9 cellular contexts compared by ENCODE assay signal in the genomic region with DNA sequence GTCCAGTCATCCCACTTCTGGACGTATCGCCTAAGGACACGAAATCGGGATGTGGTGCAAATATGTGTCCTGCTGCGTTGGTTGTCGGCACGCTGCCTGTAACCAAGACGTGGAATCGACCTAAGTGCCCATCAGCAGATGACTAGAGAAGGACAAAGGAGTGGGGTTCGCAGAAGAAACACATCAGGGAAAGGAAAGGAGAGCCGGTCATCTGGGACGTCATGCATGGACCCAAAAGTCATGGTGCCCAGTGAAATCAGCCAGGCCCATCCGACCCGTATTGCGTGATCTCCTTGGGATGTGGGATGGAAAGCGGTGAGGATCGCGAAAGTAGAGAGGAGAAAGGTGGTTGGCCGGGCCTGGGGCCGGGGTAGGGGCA. TPM values are rescaled to one million over a fixed set of nuclear protein-coding genes. Genes with fewer than 3 reads are reported as not detected.
DNase-seq lines count a peak whose midpoint lies in the region; ATAC-seq and TF ChIP-seq lines count a peak whose summit lies in the region.
"Not testable (repeated sequence)": the region's sequence is repeated elsewhere in the genome, so short reads cannot be mapped to it uniquely, and the experiment has no call there.
"Had no signal": no experiment of that assay in that cellular context is flagged by ENCODE, and none has a peak within 500 bp of the region (broad histone marks: within the 10 kb centered on the region; RNA-seq: fewer than 3 reads in every experiment).

No MANE protein-coding gene starts in this region.

- H3K9me3 ChIP-seq in esophagus squamous epithelium, result peaks cover 0 to 30% (median 15%) of the 10 kb centered on the region in 3 donors
- peaks cover 0 to 14% (median 11%) of the 10 kb centered on the region in 4 donors for H3K9me3 ChIP-seq in sigmoid colon
- not testable (repeated sequence) for H3K9me3 ChIP-seq in suprapubic skin

- H3K4me3 ChIP-seq in esophagus squamous epithelium, sigmoid colon, suprapubic skin: not testable (repeated sequence)

- TF ChIP-seq CTCF in WTC11 (IDR thresholded peaks at IDR 0.05); esophagus squamous epithelium (IDR thresholded peaks at IDR 0.05); sigmoid colon (IDR thresholded peaks at IDR 0.05); suprapubic skin (IDR thresholded peaks at IDR 0.05): not testable (repeated sequence)

- not testable (repeated sequence) for H3K4me1 Mint-ChIP-seq in WTC11; activated CD4-positive, alpha-beta memory T cell treated with anti-CD3 and anti-CD28 coated beads, Interleukin-2, amount 10 ng/mL, durations not matched to agents 7 days and 5 days; activated naive CD4-positive, alpha-beta T cell treated with anti-CD3 and anti-CD28 coated beads for 36 hours (ENCODE audit: low read depth)

- not testable (repeated sequence) for H3K4me1 ChIP-seq in esophagus squamous epithelium, sigmoid colon, suprapubic skin

- TF ChIP-seq EP300 in sigmoid colon (IDR thresholded peaks at IDR 0.05); suprapubic skin (IDR thresholded peaks at IDR 0.05): not testable (repeated sequence)

- H3K4me3 Mint-ChIP-seq in WTC11; activated CD4-positive, alpha-beta memory T cell treated with anti-CD3 and anti-CD28 coated beads, Interleukin-2, amount 10 ng/mL, durations not matched to agents 7 days and 5 days; activated naive CD4-positive, alpha-beta T cell treated with anti-CD3 and anti-CD28 coated beads for 36 hours: not testable (repeated sequence)

- peak; percentile 8 for DNase-seq in DMS 273 (lab: John Stamatoyannopoulos, UW; ENCODE audit: unreplicated experiment)
- DNase-seq in WTC11 (ENCODE audit: low spot score), result peak; percentile 42
- peak; percentile 28 for DNase-seq in activated CD4-positive, alpha-beta memory T cell treated with anti-CD3 and anti-CD28 coated beads, Interleukin-2, amount 10 ng/mL, durations not matched to agents 7 days and 5 days
- DNase-seq in activated naive CD4-positive, alpha-beta T cell treated with anti-CD3 and anti-CD28 coated beads for 36 hours, result peak; percentile 14
- peak; percentile 0 for DNase-seq in esophagus squamous epithelium (lab: John Stamatoyannopoulos, UW)
- peak; percentile 9 for DNase-seq in iris pigment epithelial cell (ENCODE audit: low read depth)
- DNase-seq in sigmoid colon, result peak; percentile 79
- peak; percentile 75 to 85 for DNase-seq in suprapubic skin (ENCODE audit: low spot score in 2 of 2)

- peaks cover 13% of the 10 kb centered on the region for H3K27me3 Mint-ChIP-seq in WTC11 (ENCODE audit: low read depth)
- H3K27me3 Mint-ChIP-seq in activated CD4-positive, alpha-beta memory T cell treated with anti-CD3 and anti-CD28 coated beads, Interleukin-2, amount 10 ng/mL, durations not matched to agents 7 days and 5 days, result not testable (repeated sequence)
- H3K27me3 Mint-ChIP-seq in activated naive CD4-positive, alpha-beta T cell treated with anti-CD3 and anti-CD28 coated beads for 36 hours (ENCODE audit: low read depth), result peaks cover 11% of the 10 kb centered on the region

- H3K36me3 Mint-ChIP-seq in WTC11; activated CD4-positive, alpha-beta memory T cell treated with anti-CD3 and anti-CD28 coated beads, Interleukin-2, amount 10 ng/mL, durations not matched to agents 7 days and 5 days (ENCODE audit: low read depth); activated naive CD4-positive, alpha-beta T cell treated with anti-CD3 and anti-CD28 coated beads for 36 hours (ENCODE audit: low read depth): not testable (repeated sequence)

- POLR2A ChIA-PET in WTC11 (lab: Charles Lee); activated CD4-positive, alpha-beta memory T cell treated with anti-CD3 and anti-CD28 coated beads, Interleukin-2, amount 10 ng/mL, durations not matched to agents 7 days and 5 days (lab: Charles Lee): not testable (repeated sequence)

- H3K27ac ChIP-seq in esophagus squamous epithelium, sigmoid colon, suprapubic skin: not testable (repeated sequence)

- H3K27ac Mint-ChIP-seq in WTC11; activated CD4-positive, alpha-beta memory T cell treated with anti-CD3 and anti-CD28 coated beads, Interleukin-2, amount 10 ng/mL, durations not matched to agents 7 days and 5 days; activated naive CD4-positive, alpha-beta T cell treated with anti-CD3 and anti-CD28 coated beads for 36 hours: not testable (repeated sequence)

- 78 to 88% methylated on average over 12 to 18 of the region's 20 CpGs for WGBS in esophagus squamous epithelium, 2 donors
- WGBS in sigmoid colon, 2 donors, result 51 to 61% methylated on average over 17 of the region's 20 CpGs
- 73% methylated on average over 17 of the region's 20 CpGs for WGBS in suprapubic skin

- CTCF ChIA-PET in WTC11 (lab: Charles Lee); activated CD4-positive, alpha-beta memory T cell treated with anti-CD3 and anti-CD28 coated beads, Interleukin-2, amount 10 ng/mL, durations not matched to agents 7 days and 5 days (lab: Charles Lee); activated naive CD4-positive, alpha-beta T cell treated with anti-CD3 and anti-CD28 coated beads for 36 hours (lab: Charles Lee): not testable (repeated sequence)

- peaks cover 0 to 42% (median 2%) of the 10 kb centered on the region in 4 donors for H3K27me3 ChIP-seq in esophagus squamous epithelium
- peaks cover 8 to 37% (median 23%) of the 10 kb centered on the region in 3 donors for H3K27me3 ChIP-seq in sigmoid colon
- H3K27me3 ChIP-seq in suprapubic skin, result peaks cover 40% of the 10 kb centered on the region

- not testable (repeated sequence) for H3K9me3 Mint-ChIP-seq in WTC11; activated CD4-positive, alpha-beta memory T cell treated with anti-CD3 and anti-CD28 coated beads, Interleukin-2, amount 10 ng/mL, durations not matched to agents 7 days and 5 days; activated naive CD4-positive, alpha-beta T cell treated with anti-CD3 and anti-CD28 coated beads for 36 hours

- TF ChIP-seq POLR2A in esophagus squamous epithelium (IDR thresholded peaks at IDR 0.05); sigmoid colon (IDR thresholded peaks at IDR 0.05); suprapubic skin (IDR thresholded peaks at IDR 0.05): not testable (repeated sequence)

- intact Hi-C loops in activated naive CD4-positive, alpha-beta T cell treated with anti-CD3 and anti-CD28 coated beads for 36 hours (cut with micrococcal nuclease); esophagus squamous epithelium (cut with DNase I); sigmoid colon (cut with DNase I): not testable (repeated sequence)

- not testable (repeated sequence) for H3K36me3 ChIP-seq in esophagus squamous epithelium, sigmoid colon, suprapubic skin

- not testable (repeated sequence) for ATAC-seq in WTC11

RNA-seq across cellular contexts. Expression of a gene that starts 6.4 kb away (rescaled TPM):
- 4.6 to 5.6 TPM (median 5.2 TPM) in 3 replicates for total RNA-seq in WTC11 (2021)
- total RNA-seq in activated CD4-positive, alpha-beta memory T cell treated with anti-CD3 and anti-CD28 coated beads, Interleukin-2, amount 10 ng/mL, durations not matched to agents 7 days and 5 days, result under 1 TPM; 0.78 to 0.81 TPM
- 1 to 10 TPM; 1.5 to 1.6 TPM for total RNA-seq in activated naive CD4-positive, alpha-beta T cell treated with anti-CD3 and anti-CD28 coated beads for 36 hours
- total RNA-seq in esophagus squamous epithelium, result 1 to 10 TPM in 3 of 4 donors, under 1 TPM in 1; 0.88 to 3.8 (median 1.4) TPM
- total RNA-seq in sigmoid colon, result 1 to 10 TPM; 2.9 to 7.4 (median 4.4) TPM
- polyA plus RNA-seq in sigmoid colon, result under 1 TPM in 2 of 3 donors, not detected in 1; 0.60 to 0.99 TPM
- 1 to 10 TPM; 1.1 to 3.7 (median 1.4) TPM for total RNA-seq in suprapubic skin
- total RNA-seq: PC-3 had no signal

RNA-seq across cellular contexts. Expression of a gene that starts 50.9 kb away (rescaled TPM):
- total RNA-seq in WTC11 (2021), result 22.0 to 25.4 TPM (median 22.6 TPM) in 3 replicates
- under 1 TPM in 1 of 2 experiments, not detected in 1; 0.30 TPM for total RNA-seq in activated CD4-positive, alpha-beta memory T cell treated with anti-CD3 and anti-CD28 coated beads, Interleukin-2, amount 10 ng/mL, durations not matched to agents 7 days and 5 days
- under 1 TPM; 0.44 to 0.60 TPM for total RNA-seq in activated naive CD4-positive, alpha-beta T cell treated with anti-CD3 and anti-CD28 coated beads for 36 hours
- total RNA-seq in esophagus squamous epithelium, result 1 to 10 TPM in 3 of 4 donors, under 1 TPM in 1; 0.57 to 1.9 (median 1.5) TPM
- 1 to 10 TPM in 3 of 4 donors, under 1 TPM in 1; 0.54 to 3.0 (median 2.2) TPM for total RNA-seq in sigmoid colon
- polyA plus RNA-seq in sigmoid colon, result under 1 TPM in 2 of 3 donors, not detected in 1; 0.69 to 0.96 TPM
- total RNA-seq in suprapubic skin, result 1 to 10 TPM in 1 of 4 donors, under 1 TPM in 2, not detected in 1; 0.31 to 2.9 (median 0.97) TPM
- total RNA-seq: PC-3 had no signal

Comparison
In these comparisons a context has a peak if more than half of its experiments do, and no peak if none do; other contexts are left out.
1. DNase-seq: peak in every context shown above with its lines; median percentile 80 in suprapubic skin; 79 in sigmoid colon; 42 in WTC11; 28 in activated CD4-positive, alpha-beta memory T cell treated with anti-CD3 and anti-CD28 coated beads, Interleukin-2, amount 10 ng/mL, durations not matched to agents 7 days and 5 days; 14 in activated naive CD4-positive, alpha-beta T cell treated with anti-CD3 and anti-CD28 coated beads for 36 hours; 9 in iris pigment epithelial cell; 8 in DMS 273; 0 in esophagus squamous epithelium.